23 cellular contexts compared by ENCODE assay signal in the genomic region with DNA sequence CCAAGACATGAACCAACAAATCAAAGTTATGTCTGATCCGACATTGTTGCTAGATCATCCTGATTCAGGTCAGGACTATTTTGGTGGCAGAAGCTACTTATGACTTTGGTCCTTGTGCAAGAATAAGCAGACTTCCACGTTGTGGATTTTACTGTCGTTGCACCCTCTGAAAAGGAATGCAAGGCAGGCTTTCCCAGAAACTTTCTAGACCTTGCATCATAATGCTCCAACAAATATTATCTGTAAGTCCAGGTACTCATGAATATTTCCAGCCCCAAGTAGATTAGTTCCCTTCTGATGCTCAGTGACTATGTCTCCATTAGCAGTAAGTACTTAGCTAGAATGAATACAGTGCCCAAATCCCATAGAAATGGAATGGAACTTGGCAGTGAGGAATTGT.
"Had no signal": no experiment of that assay in that cellular context is flagged by ENCODE, and none has a peak within 500 bp of the region (broad histone marks: within the 10 kb centered on the region; RNA-seq: fewer than 3 reads in every experiment).

No MANE protein-coding gene starts in this region.

- H3K9me3 ChIP-seq: colonic mucosa, gastrocnemius medialis, left lung, lower lobe of right lung, mucosa of descending colon had no signal

- H3K27ac ChIP-seq: colonic mucosa, esophagus muscularis mucosa, gastrocnemius medialis, heart right ventricle, left lung, lower lobe of right lung had no signal

- H3K4me1 Mint-ChIP-seq: mesothelial cell of epicardium had no signal

- ATAC-seq: gastrocnemius medialis, heart right ventricle, left cardiac atrium, left lung, left ventricle myocardium superior, lower lobe of right lung, mucosa of descending colon had no signal

- H3K27me3 Mint-ChIP-seq: dendritic cell treated with granulocyte-macrophage colony-stimulating factor and Interleukin-4, amounts not matched to agents 40 ng/mL and 50 ng/mL, for 4 days; naive B cell had no signal

- H3K9me3 Mint-ChIP-seq: dendritic cell treated with granulocyte-macrophage colony-stimulating factor and Interleukin-4, amounts not matched to agents 40 ng/mL and 50 ng/mL, for 4 days had no signal

- H3K27me3 ChIP-seq: colonic mucosa, esophagus muscularis mucosa, gastrocnemius medialis, heart right ventricle, left lung had no signal

- H3K36me3 ChIP-seq: colonic mucosa had no signal

- H3K4me3 Mint-ChIP-seq: dendritic cell treated with granulocyte-macrophage colony-stimulating factor and Interleukin-4, amounts not matched to agents 40 ng/mL and 50 ng/mL, for 4 days; mesothelial cell of epicardium; naive B cell had no signal

- H3K4me1 ChIP-seq: colonic mucosa, gastrocnemius medialis, lower lobe of right lung had no signal

- H3K4me3 ChIP-seq: colonic mucosa, esophagus muscularis mucosa, gastrocnemius medialis, heart right ventricle, left lung, lower lobe of right lung, mucosa of descending colon had no signal

- FAIRE-seq: endothelial cell of umbilical vein, islet of Langerhans, keratinocyte had no signal

- DNase-seq: colonic mucosa; cortex of kidney; effector memory CD4-positive, alpha-beta T cell; foreskin fibroblast; foreskin melanocyte; gastrocnemius medialis; glutamatergic neuron; head of caudate nucleus; heart right ventricle; hippocampal formation; left cardiac atrium; left lung; left ventricle myocardium superior; lower lobe of right lung; mesenchymal stem cell; mucosa of descending colon; naive B cell had no signal

- H3K27ac Mint-ChIP-seq: dendritic cell treated with granulocyte-macrophage colony-stimulating factor and Interleukin-4, amounts not matched to agents 40 ng/mL and 50 ng/mL, for 4 days; mesothelial cell of epicardium had no signal
